ENCODE assay signal across 6 cellular contexts in the genomic region with DNA sequence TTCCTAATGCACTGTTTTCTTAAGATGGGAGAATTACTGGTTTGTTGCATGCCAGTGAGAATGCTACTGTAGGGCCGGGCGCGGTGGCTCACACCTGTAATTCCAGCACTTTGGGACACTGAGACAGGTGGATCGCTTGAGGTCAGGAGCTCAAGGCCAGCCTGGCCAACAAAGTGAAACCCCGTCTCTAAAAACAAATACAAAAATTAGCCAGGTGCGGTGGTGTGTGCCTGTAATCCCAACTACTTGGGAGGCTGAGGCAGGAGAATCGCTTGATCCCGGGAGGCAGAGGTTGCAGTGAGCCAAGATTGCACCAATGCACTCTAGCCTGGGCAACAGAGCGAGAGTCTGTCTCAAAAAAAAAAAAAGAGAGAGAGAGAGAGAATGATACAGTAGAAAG. TPM values are rescaled to one million over a fixed set of nuclear protein-coding genes. Genes with fewer than 3 reads are reported as not detected.
"Had no signal": no experiment of that assay in that cellular context is flagged by ENCODE, and none has a peak within 500 bp of the region (broad histone marks: within the 10 kb centered on the region; RNA-seq: fewer than 3 reads in every experiment).

No MANE protein-coding gene starts in this region.

RNA-seq across cellular contexts. Expression of gene CCL22, which starts 16.0 kb away (rescaled TPM):
- total RNA-seq: HT-29, LHCN-M2, MCF 10A, OCI-LY7, SK-MEL-5 had no signal
- polyA plus RNA-seq: SK-N-SH had no signal

RNA-seq across cellular contexts. Expression of gene CX3CL1, which starts 29.7 kb away (rescaled TPM):
- total RNA-seq: LHCN-M2, MCF 10A, OCI-LY7 had no signal

RNA-seq across cellular contexts. Expression of gene PLLP, which starts 58.1 kb away (rescaled TPM):
- total RNA-seq: LHCN-M2 had no signal
